In the genomic region with DNA sequence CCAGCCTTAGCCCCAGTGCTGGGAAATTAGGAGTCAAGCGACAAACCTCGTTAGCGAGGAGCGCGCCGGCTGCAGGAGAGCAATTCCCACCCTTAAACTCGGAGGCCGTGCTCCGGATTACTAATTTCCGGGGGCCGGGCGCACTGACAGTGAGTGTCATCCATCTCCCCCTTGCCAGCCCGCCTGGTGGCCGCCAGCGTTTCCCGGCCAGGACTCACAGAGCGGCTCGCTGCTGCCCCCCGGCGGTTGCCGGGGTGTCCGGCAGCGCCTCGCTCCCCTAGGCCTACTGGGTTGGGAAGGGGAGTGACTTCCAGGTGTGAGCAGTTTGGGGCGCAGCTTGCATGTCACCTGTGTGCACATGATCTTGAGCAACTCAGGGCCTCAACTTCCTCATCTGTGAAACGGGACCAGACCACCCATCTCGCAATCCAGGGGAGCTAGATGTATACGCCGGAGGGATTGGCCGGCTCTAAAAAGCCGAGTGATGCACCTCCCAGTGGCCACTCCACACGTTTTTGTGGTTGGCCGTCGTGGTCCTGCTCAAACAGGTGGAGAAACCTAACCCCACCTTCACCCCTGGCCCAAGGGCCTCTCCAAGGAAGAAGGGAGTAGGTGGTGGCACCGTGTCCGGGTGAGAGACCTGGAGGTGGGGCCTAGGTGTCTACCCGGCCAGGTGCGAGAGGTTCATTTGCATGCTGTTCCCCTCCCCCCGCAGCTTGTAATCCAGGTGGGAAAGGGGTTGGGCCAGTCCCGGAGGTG, we compare ENCODE assay signal across 8 cellular contexts. TPM values are rescaled to one million over a fixed set of nuclear protein-coding genes. Genes with fewer than 3 reads are reported as not detected.
DNase-seq lines count a peak whose midpoint lies in the region; ATAC-seq, FAIRE-seq and TF ChIP-seq lines count a peak whose summit lies in the region.

No MANE protein-coding gene starts in this region.

- DNase-seq in A549 (ENCODE audit: low read depth in 1 of 2, low spot score in 1 of 2) (peak; percentile 84 to 85), HT1080 (ENCODE audit: low read depth) (peak; percentile 88), NOMO-1 treated with DMSO at 0.1 percent for 48 hours (lab: John Stamatoyannopoulos, UW; ENCODE audit: unreplicated experiment) (peak; percentile 84), endothelial cell (ENCODE audit: low spot score) (peak; percentile 95), mesothelial cell of epicardium (ENCODE audit: low spot score in 2 of 2, unreplicated experiment in 2 of 2) (peak; percentile 83 to 95)
- DNase-seq in activated CD8-positive, alpha-beta memory T cell treated with anti-CD3 and anti-CD28 coated beads, Interleukin-2, amount 50 U/mL, for 1 hour (ENCODE audit: extremely low read depth): peak; percentile 81
- DNase-seq in stimulated activated CD8-positive, alpha-beta memory T cell treated with anti-CD3 and anti-CD28 coated beads, Interleukin-15, amount 100 ng/mL, for 1 hour (ENCODE audit: low read depth): peak; percentile 80

- peaks cover 15% of the 10 kb centered on the region for H3K27me3 Mint-ChIP-seq in endothelial cell (ENCODE audit: unreplicated experiment)
- H3K27me3 Mint-ChIP-seq in mesothelial cell of epicardium (ENCODE audit: low read depth): no peaks in the 10 kb centered on the region

- H3K4me3 Mint-ChIP-seq in endothelial cell (ENCODE audit: unreplicated experiment): peak overlapping the region; percentile 73
- H3K4me3 Mint-ChIP-seq in mesothelial cell of epicardium: peak overlapping the region; percentile 64

- H3K27ac Mint-ChIP-seq in endothelial cell (ENCODE audit: unreplicated experiment): no peak overlapping the region
- H3K27ac Mint-ChIP-seq in mesothelial cell of epicardium: peak overlapping the region; percentile 82

- FAIRE-seq in A549 (lab: Jason Lieb, UNC): no peak

- peak overlapping the region; percentile 95 for H3K4me2 ChIP-seq in A549

- H3K9me3 Mint-ChIP-seq in endothelial cell (ENCODE audit: unreplicated experiment) (no peaks in the 10 kb centered on the region), mesothelial cell of epicardium (no peaks in the 10 kb centered on the region)

- TF ChIP-seq CTCF in A549 (IDR thresholded peaks at IDR 0.05) (peak; percentile 99), endothelial cell (IDR thresholded peaks at IDR 0.05; ENCODE audit: unreplicated experiment) (peak; percentile 98), mesothelial cell of epicardium (IDR thresholded peaks at IDR 0.05; ENCODE audit: unreplicated experiment) (peak; percentile 92)

- peak; percentile 32 to 63 for ATAC-seq in A549
- peak; percentile 31 for ATAC-seq in GM18858 (IDR thresholded peaks at IDR 0.05; ENCODE audit: unreplicated experiment)

- POLR2A ChIA-PET in A549 (lab: Yijun Ruan, JAX): interaction anchor here (0.8 to 3.0 kb wide), 5 partner anchors 54 to 215 kb away, joined by 3 to 25 read pairs (median 5); no protein-coding TSS in a partner anchor

- TF ChIP-seq RAD21 in A549 (conservative IDR thresholded peaks at IDR 0.05 in 1 of 2, IDR thresholded peaks at IDR 0.05 in 1 of 2): peak; percentile 89 to 98

- CTCF ChIA-PET in A549 (lab: Yijun Ruan, JAX): interaction anchor here (0.5 to 4.2 kb wide), 73 partner anchors 9 to 504 kb away, joined by 3 to 85 read pairs (median 5); no protein-coding TSS in a partner anchor

- peak overlapping the region; percentile 96 for H3K4me3 ChIP-seq in A549

- H3K4me1 Mint-ChIP-seq in endothelial cell (ENCODE audit: unreplicated experiment) (peaks cover 10% of the 10 kb centered on the region), mesothelial cell of epicardium (peaks cover 63% of the 10 kb centered on the region)

- no peak for TF ChIP-seq POLR2A in A549 (IDR thresholded peaks at IDR 0.05; ENCODE audit: low read length)

- peaks cover 21% of the 10 kb centered on the region for H3K4me1 ChIP-seq in A549

- H3K36me3 Mint-ChIP-seq in endothelial cell (ENCODE audit: low read depth, unreplicated experiment): no peaks in the 10 kb centered on the region
- no peaks in the 10 kb centered on the region for H3K36me3 Mint-ChIP-seq in mesothelial cell of epicardium

- 3% methylated on average over 17 of the region's 40 CpGs for WGBS in A549 (ENCODE audit: missing lambda C conversion rate)

- peak overlapping the region; percentile 98 to 99 for H3K27ac ChIP-seq in A549

- no peaks in the 10 kb centered on the region for H3K9me3 ChIP-seq in A549

- no peak for TF ChIP-seq EP300 in A549 (IDR thresholded peaks at IDR 0.05)

TF ChIP-seq in A549, 52 proteins besides CTCF, POLR2A, EP300 and RAD21:
- TF ChIP-seq FOSB (CRISPR knock-in tag; IDR thresholded peaks at IDR 0.05): 0 out of 2 replicates have a peak, but pooled peaks have one; percentile 47
- TF ChIP-seq HOXA7 (CRISPR knock-in tag; IDR thresholded peaks at IDR 0.05): 0 out of 2 replicates have a peak, but pooled peaks have one; percentile 23
- peak; percentile 95 for TF ChIP-seq SMC3 (IDR thresholded peaks at IDR 0.05)
- no peak for TF ChIP-seq HDAC2 (IDR thresholded peaks at IDR 0.05)

RNA-seq across cellular contexts. Expression of gene GSE1, which starts 2.5 kb away (rescaled TPM):
- 20.7 and 24.6 TPM in 2 replicates for polyA plus RNA-seq in A549 (2011; rRNA removed)
- polyA plus RNA-seq in A549 (2012; cell fraction: cytosol; rRNA removed): 18.9 and 22.8 TPM in 2 replicates
- polyA plus RNA-seq in A549 (2012; cell fraction: nucleus; rRNA removed): 49.8 and 64.0 TPM in 2 replicates
- polyA plus RNA-seq in A549 (2017; fragmentation: RNase III; extraction: RNeasy Plus Mini Kit Qiagen cat#74134 plus additional on column Dnase treatment): 24.3 to 30.3 TPM (median 24.3 TPM) in 3 replicates
- polyA minus RNA-seq in A549 (2011; rRNA and poly(A)+ RNA removed): 24.5 and 25.9 TPM in 2 replicates
- total RNA-seq in HT1080 (2014; rRNA removed; shearing (Covaris generic)): 6.3 and 10.1 TPM in 2 replicates
- polyA plus RNA-seq in HT1080 (2015; cell fraction: cytosol; rRNA removed): 4.2 and 5.0 TPM in 2 replicates
- polyA plus RNA-seq in HT1080 (2015; cell fraction: nucleus; rRNA removed): 9.8 and 14.4 TPM in 2 replicates
- total RNA-seq in endothelial cell (ENCODE audit: unreplicated experiment): 23.9 TPM
- 193 to 218 TPM (median 208 TPM) in 3 replicates for total RNA-seq in mesothelial cell of epicardium

Comparison
In these comparisons a context has a peak if more than half of its experiments do, and no peak if none do; other contexts are left out.
1. Peak in every context shown above with its lines: DNase-seq, ATAC-seq, H3K4me3 ChIP-seq and H3K27ac ChIP-seq.